8 cellular contexts compared by ENCODE assay signal in the genomic region with DNA sequence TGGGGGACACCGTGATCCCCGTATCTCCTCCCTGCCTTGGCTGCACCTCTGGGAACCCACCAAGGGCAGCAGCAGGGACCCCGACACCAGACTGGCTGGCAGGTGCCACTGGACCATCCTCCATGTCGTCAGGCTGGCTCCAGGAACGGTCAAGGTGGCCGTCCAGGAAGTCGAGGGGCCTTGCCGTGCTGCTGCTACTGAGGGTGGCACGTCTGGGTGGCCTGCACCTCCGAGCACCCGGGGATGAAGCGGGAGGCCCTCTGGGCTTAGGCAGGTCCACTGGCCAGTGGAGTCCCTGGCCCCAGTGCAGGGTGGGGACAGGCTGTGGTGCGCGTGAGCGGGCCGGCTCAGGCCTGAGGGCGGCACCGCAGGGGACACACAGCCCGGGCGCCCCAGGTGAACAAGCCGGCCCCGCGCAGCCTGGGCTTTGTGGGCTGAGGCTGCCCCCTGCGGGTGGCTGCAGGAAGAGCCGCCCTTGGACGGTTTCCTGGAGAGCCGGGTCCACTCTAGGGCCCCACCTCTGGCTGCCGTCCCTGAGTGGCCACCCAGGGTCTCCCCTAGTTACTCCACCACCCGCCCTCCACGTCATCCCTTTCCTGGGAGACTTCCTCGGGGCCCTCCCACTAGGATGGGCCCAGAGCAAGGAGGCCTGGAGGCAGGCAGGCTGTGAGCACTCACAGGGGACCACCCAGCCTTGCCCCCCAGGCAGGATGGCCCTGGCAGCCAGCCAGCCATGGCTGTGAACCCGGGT. TPM values are rescaled to one million over a fixed set of nuclear protein-coding genes. Genes with fewer than 3 reads are reported as not detected.
DNase-seq lines count a peak whose midpoint lies in the region; ATAC-seq, FAIRE-seq and TF ChIP-seq lines count a peak whose summit lies in the region.

No MANE protein-coding gene starts in this region.

- no peak overlapping the region for H3K4me2 ChIP-seq in HepG2 (ENCODE audit: low read depth, low read length)

- no peak overlapping the region for H2AFZ ChIP-seq in HepG2 (ENCODE audit: low read length)

- H3K27me3 ChIP-seq in HepG2 (ENCODE audit: control insufficient read depth in 1 of 2, insufficient read depth in 2 of 2, low read length in 2 of 2): no peaks in the 10 kb centered on the region

- no TSS peak for BruUV-seq in HepG2 (replicated peaks; lab: Mats Ljungman, UMichigan)

- no peaks in the 10 kb centered on the region for H3K9me3 ChIP-seq in HepG2 (ENCODE audit: low read length)

- peak; percentile 79 for ATAC-seq in HepG2
- no peak for ATAC-seq in GM19463 (IDR thresholded peaks at IDR 0.05; ENCODE audit: unreplicated experiment)

- peak; percentile 87 for DNase-seq in D341Med (ENCODE audit: low spot score)
- DNase-seq in HTR-8/SVneo (ENCODE audit: insufficient read length, low spot score): no peak
- peak; percentile 53 for DNase-seq in activated CD4-positive, alpha-beta T cell treated with anti-CD3 and anti-CD28 coated beads for 1 hour
- DNase-seq in cerebellum (ENCODE audit: low spot score): peak; percentile 73
- peak; percentile 51 for DNase-seq in HepG2 (ENCODE audit: low spot score)
- peak; percentile 16 to 36 for DNase-seq in stimulated activated CD8-positive, alpha-beta memory T cell treated with anti-CD3 and anti-CD28 coated beads, Interleukin-15, amount 100 ng/mL, for 4 hours (ENCODE audit: low read depth in 2 of 2)
- DNase-seq in SW480 (ENCODE audit: low spot score): no peak

- FAIRE-seq in HTR-8/SVneo (lab: Jason Lieb, UNC): peak; percentile 20
- FAIRE-seq in HepG2 (lab: Jason Lieb, UNC): peak; percentile 39

- peaks cover 31% of the 10 kb centered on the region for H3K4me1 ChIP-seq in HepG2 (ENCODE audit: insufficient read depth, low read length)

- H3K36me3 ChIP-seq in HepG2 (replicated peaks in 1 of 2; ENCODE audit: control insufficient read depth in 1 of 2, insufficient read depth in 2 of 2, low read length in 2 of 2): peaks cover 26 to 27% of the 10 kb centered on the region in 2 experiments; a peak in 4 of 5 replicates

- 55% methylated on average over 16 of the region's 32 CpGs for WGBS in HepG2 (ENCODE audit: low lambda C conversion rate)

- no peak overlapping the region for H3K4me3 ChIP-seq in HepG2 (replicated peaks in 1 of 3; ENCODE audit: insufficient read depth in 1 of 3, low read depth in 2 of 3, low read length in 3 of 3)

- TF ChIP-seq POLR2A in HepG2 (IDR thresholded peaks at IDR 0.05; ENCODE audit: insufficient read depth in 1 of 2, low read depth in 2 of 2, low read length in 2 of 2): no peak

- POLR2A ChIA-PET in HepG2 (lab: Yijun Ruan, JAX): no interaction called here

- H3K9ac ChIP-seq in HepG2 (ENCODE audit: insufficient read depth, low read depth, low read length): no peak overlapping the region

- CTCF ChIA-PET in HepG2 (lab: Yijun Ruan, JAX; ENCODE audit: low intra/inter-chr PET ratio, low total read pairs): interaction anchor here (0.5 to 4.3 kb wide), 7 partner anchors 19 to 90 kb away, joined by 3 to 88 read pairs (median 3); no protein-coding TSS in a partner anchor

- TF ChIP-seq RAD21 in HepG2 (CRISPR knock-in tag; IDR thresholded peaks at IDR 0.05): peak; percentile 100

- TF ChIP-seq EP300 in HepG2 (IDR thresholded peaks at IDR 0.05; ENCODE audit: low read depth in 2 of 2, low read length in 2 of 2): peak in 1 of 2 experiments; percentile 12; a peak in 1 of 4 replicates
- no peak for TF ChIP-seq EP300 in HepG2 (CRISPR knock-in tag; IDR thresholded peaks at IDR 0.05; ENCODE audit: borderline replicate concordance)

- intact Hi-C loops in HepG2 (cut with micrococcal nuclease; ENCODE audit: unreplicated experiment): loop anchor here (1.0 to 2.0 kb wide), 2 partner anchors 39 to 85 kb away; no protein-coding TSS in a partner anchor

- TF ChIP-seq CTCF in HepG2 (CRISPR knock-in tag; IDR thresholded peaks at IDR 0.05): peak; percentile 97

- H3K27ac ChIP-seq in HepG2 (ENCODE audit: extremely low read length, insufficient read depth, low read length): no peak overlapping the region

- no peaks in the 10 kb centered on the region; the same call in 1 of the 2 replicates for H4K20me1 ChIP-seq in HepG2 (ENCODE audit: insufficient read depth, low read length)

- no peaks in the 10 kb centered on the region for H3K79me2 ChIP-seq in HepG2 (ENCODE audit: insufficient read depth, low read length)

- in situ Hi-C loops in HepG2 (cut with HindIII; ENCODE audit: extremely low pct_ligation_motif_present, low pct_unique_long_range_greater_than_20kb): no loop called here

TF ChIP-seq in HepG2, 621 proteins besides CTCF, POLR2A, EP300 and RAD21 (continues in another document):
- peak; percentile 34; the same call in 1 of the 2 replicates for TF ChIP-seq ZNF691 (CRISPR knock-in tag; IDR thresholded peaks at IDR 0.05; ENCODE audit: borderline replicate concordance, low read depth)
- TF ChIP-seq MAFF (IDR thresholded peaks at IDR 0.05; ENCODE audit: low read depth, low read length): no peak
- TF ChIP-seq MEIS2 (CRISPR knock-in tag; IDR thresholded peaks at IDR 0.05): no peak
- TF ChIP-seq, protein P1, sequence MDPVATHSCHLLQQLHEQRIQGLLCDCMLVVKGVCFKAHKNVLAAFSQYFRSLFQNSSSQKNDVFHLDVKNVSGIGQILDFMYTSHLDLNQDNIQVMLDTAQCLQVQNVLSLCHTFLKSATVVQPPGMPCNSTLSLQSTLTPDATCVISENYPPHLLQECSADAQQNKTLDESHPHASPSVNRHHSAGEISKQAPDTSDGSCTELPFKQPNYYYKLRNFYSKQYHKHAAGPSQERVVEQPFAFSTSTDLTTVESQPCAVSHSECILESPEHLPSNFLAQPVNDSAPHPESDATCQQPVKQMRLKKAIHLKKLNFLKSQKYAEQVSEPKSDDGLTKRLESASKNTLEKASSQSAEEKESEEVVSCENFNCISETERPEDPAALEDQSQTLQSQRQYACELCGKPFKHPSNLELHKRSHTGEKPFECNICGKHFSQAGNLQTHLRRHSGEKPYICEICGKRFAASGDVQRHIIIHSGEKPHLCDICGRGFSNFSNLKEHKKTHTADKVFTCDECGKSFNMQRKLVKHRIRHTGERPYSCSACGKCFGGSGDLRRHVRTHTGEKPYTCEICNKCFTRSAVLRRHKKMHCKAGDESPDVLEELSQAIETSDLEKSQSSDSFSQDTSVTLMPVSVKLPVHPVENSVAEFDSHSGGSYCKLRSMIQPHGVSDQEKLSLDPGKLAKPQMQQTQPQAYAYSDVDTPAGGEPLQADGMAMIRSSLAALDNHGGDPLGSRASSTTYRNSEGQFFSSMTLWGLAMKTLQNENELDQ (CRISPR knock-in tag; IDR thresholded peaks at IDR 0.05; ENCODE audit: borderline replicate concordance): no peak
- TF ChIP-seq ZNF276 (CRISPR knock-in tag; IDR thresholded peaks at IDR 0.05; ENCODE audit: low read depth): no peak
- TF ChIP-seq ATAD3A (CRISPR knock-in tag; IDR thresholded peaks at IDR 0.05): no peak
- TF ChIP-seq LBX2 (CRISPR knock-in tag; IDR thresholded peaks at IDR 0.05; ENCODE audit: borderline replicate concordance): no peak
- no peak for TF ChIP-seq TOPORS (CRISPR knock-in tag; IDR thresholded peaks at IDR 0.05)

RNA-seq across cellular contexts. Expression of gene ZC3H18, which starts 42.8 kb away (rescaled TPM):
- total RNA-seq in cerebellum (17.9 TPM), HepG2 (2016; rRNA removed; fragmentation: Illumina TruSeq; extraction: Trizol) (19.7 and 27.4 TPM in 2 replicates)
- total RNA-seq in HepG2 (2016; cell fraction: cytosol; rRNA removed; fragmentation: Illumina TruSeq; extraction: Trizol; ENCODE audit: low read depth): 19.4 and 24.7 TPM in 2 replicates
- 14.3 and 27.1 TPM in 2 replicates for total RNA-seq in HepG2 (2016; cell fraction: insoluble cytoplasmic fraction; rRNA removed; fragmentation: Illumina TruSeq; extraction: Trizol)
- total RNA-seq in HepG2 (2016; cell fraction: membrane; rRNA removed; fragmentation: Illumina TruSeq; extraction: Trizol): 13.2 and 13.7 TPM in 2 replicates
- total RNA-seq in HepG2 (2016; cell fraction: nucleus; rRNA removed; fragmentation: Illumina TruSeq; extraction: Trizol): 23.0 and 25.0 TPM in 2 replicates
- 11.2 and 12.7 TPM in 2 replicates for polyA plus RNA-seq in HepG2 (2011; rRNA removed)
- polyA plus RNA-seq in HepG2 (2011; cell fraction: cytosol; rRNA removed): 5.1 and 6.6 TPM in 2 replicates
- 52.8 and 62.1 TPM in 2 replicates for polyA plus RNA-seq in HepG2 (2011; cell fraction: nucleus; rRNA removed)
- polyA plus RNA-seq in HepG2 (2012): 25.6 and 26.4 TPM in 2 replicates
- polyA plus RNA-seq in HepG2 (2016; cell fraction: cytosol; fragmentation: Illumina TruSeq; extraction: Trizol; ENCODE audit: low read depth): 2.5 and 2.8 TPM in 2 replicates
- 25.5 and 39.1 TPM in 2 replicates for polyA plus RNA-seq in HepG2 (2016; cell fraction: insoluble cytoplasmic fraction; fragmentation: Illumina TruSeq; extraction: Trizol; ENCODE audit: low read depth)
- polyA plus RNA-seq in HepG2 (2016; cell fraction: membrane; fragmentation: Illumina TruSeq; extraction: Trizol; ENCODE audit: low read depth): 6.0 and 7.1 TPM in 2 replicates
- polyA plus RNA-seq in HepG2 (2016; cell fraction: nucleus; fragmentation: Illumina TruSeq; extraction: Trizol; ENCODE audit: insufficient read depth, low read depth): 81.5 and 103 TPM in 2 replicates
- polyA minus RNA-seq in HepG2 (2011; rRNA and poly(A)+ RNA removed; ENCODE audit: low replicate concordance): 8.7 and 11.6 TPM in 2 replicates
- polyA minus RNA-seq in HepG2 (2011; cell fraction: cytosol; rRNA and poly(A)+ RNA removed): 9.7 and 11.0 TPM in 2 replicates
- polyA minus RNA-seq in HepG2 (2011; cell fraction: nucleus; rRNA and poly(A)+ RNA removed): 21.3 and 25.5 TPM in 2 replicates

Comparison
In these comparisons a context has a peak if more than half of its experiments do, and no peak if none do; other contexts are left out.
1. DNase-seq: peak in D341Med (single experiment), activated CD4-positive, alpha-beta T cell treated with anti-CD3 and anti-CD28 coated beads for 1 hour (single experiment), cerebellum (single experiment), HepG2 (single experiment) and stimulated activated CD8-positive, alpha-beta memory T cell treated with anti-CD3 and anti-CD28 coated beads, Interleukin-15, amount 100 ng/mL, for 4 hours (2 of 2); none in HTR-8/SVneo (single experiment) and SW480 (single experiment).